Comparison of ENCODE assay signal across 11 cellular contexts in genomic region chr18:7958081-7958896, GRCh38.
DNase-seq lines count a peak whose midpoint lies in the region; ATAC-seq and TF ChIP-seq lines count a peak whose summit lies in the region.
"Had no signal": no experiment of that assay in that cellular context is flagged by ENCODE, and none has a peak within 500 bp of the region (broad histone marks: within the 10 kb centered on the region; RNA-seq: fewer than 3 reads in every experiment).

No MANE protein-coding gene starts in this region.

- H3K9me2 ChIP-seq in SK-N-SH: no peaks in the 10 kb centered on the region

- POLR2A ChIA-PET in SK-N-SH (lab: Yijun Ruan, JAX): no interaction called here

- H3K27ac ChIP-seq in ACC112 (ENCODE audit: low read depth, low read length) (peak overlapping the region; percentile 89), SK-N-SH (ENCODE audit: low read depth in 2 of 2, low read length in 1 of 2) (peak overlapping the region in 1 of 2 experiments; percentile 39; a peak in 1 of 4 replicates), fibroblast of lung (ENCODE audit: insufficient read depth, low read length) (peak overlapping the region; percentile 28)
- H3K27ac ChIP-seq: foreskin keratinocyte, suprapubic skin had no signal

- no peaks in the 10 kb centered on the region for H3F3A ChIP-seq in SK-N-SH (replicated peaks; ENCODE audit: insufficient read depth)

- TF ChIP-seq RAD21 in SK-N-SH (IDR thresholded peaks at IDR 0.05; ENCODE audit: low read length): no peak

- CTCF ChIA-PET in SK-N-SH (lab: Yijun Ruan, JAX): interaction anchor here (1.7 kb wide), 1 partner anchor 11 kb away, joined by 5 read pairs; no protein-coding TSS in a partner anchor

- TF ChIP-seq CTCF in SK-N-SH (IDR thresholded peaks at IDR 0.05): no peak
- no peak for TF ChIP-seq CTCF in fibroblast of lung (conservative IDR thresholded peaks at IDR 0.05 in 1 of 2, IDR thresholded peaks at IDR 0.05 in 1 of 2; ENCODE audit: low read depth in 1 of 2, low read length in 2 of 2)

- peaks cover 11% of the 10 kb centered on the region for H3K79me2 ChIP-seq in ACC112 (ENCODE audit: control insufficient read depth, insufficient read depth, low read length, unreplicated experiment)
- H3K79me2 ChIP-seq in SK-N-SH (ENCODE audit: insufficient read depth): no peaks in the 10 kb centered on the region
- no peaks in the 10 kb centered on the region for H3K79me2 ChIP-seq in fibroblast of lung (ENCODE audit: control insufficient read depth, insufficient read depth, low read length)

- no peak overlapping the region for H3K9ac ChIP-seq in SK-N-SH
- peak overlapping the region; percentile 13 for H3K9ac ChIP-seq in fibroblast of lung (ENCODE audit: insufficient read depth, low read length)

- DNase-seq in SK-N-SH (no peak), fibroblast of lung (ENCODE audit: low read depth in 2 of 2) (peak; percentile 20 to 35), NAMALWA (ENCODE audit: low spot score) (no peak), NCI-H524 (lab: John Stamatoyannopoulos, UW) (no peak), NOMO-1 (lab: John Stamatoyannopoulos, UW; ENCODE audit: unreplicated experiment in 2 of 2) (no peak)
- DNase-seq: foreskin keratinocyte, NCI-H345 had no signal

- TF ChIP-seq EP300 in SK-N-SH (IDR thresholded peaks at IDR 0.05; ENCODE audit: borderline replicate concordance in 1 of 2, low read depth in 1 of 2, low read length in 1 of 2): no peak

- H2AFZ ChIP-seq in ACC112 (ENCODE audit: low read length, unreplicated experiment) (peak overlapping the region; percentile 59), SK-N-SH (ENCODE audit: low read depth) (0 out of 2 replicates have a peak overlapping the region, but pooled peaks have one; percentile 39), fibroblast of lung (ENCODE audit: low read length) (peak overlapping the region; percentile 43)

- H3K4me3 ChIP-seq in ACC112 (ENCODE audit: low read depth, low read length) (peak overlapping the region; percentile 65), SK-N-SH (ENCODE audit: low read depth in 2 of 2, low read length in 1 of 2) (no peak overlapping the region; a peak in 1 of 4 replicates), fibroblast of lung (replicated peaks in 1 of 4; ENCODE audit: control extremely low read depth in 1 of 4, insufficient read depth in 1 of 4, low read depth in 3 of 4, low read length in 4 of 4) (peak overlapping the region; percentile 1 to 23 (median 12))
- H3K4me3 ChIP-seq: suprapubic skin had no signal

- H3K4me2 ChIP-seq in SK-N-SH (peak overlapping the region; percentile 57), fibroblast of lung (ENCODE audit: extremely low read depth, insufficient read depth, low read length) (peak overlapping the region; percentile 72)

- H3K36me3 ChIP-seq in ACC112 (ENCODE audit: insufficient read depth, low read length) (no peaks in the 10 kb centered on the region), SK-N-SH (replicated peaks in 1 of 2; ENCODE audit: control insufficient read depth in 1 of 2, insufficient read depth in 2 of 2, low read length in 1 of 2) (no peaks in the 10 kb centered on the region), fibroblast of lung (ENCODE audit: control insufficient read depth, insufficient read depth, low read length) (no peaks in the 10 kb centered on the region)
- H3K36me3 ChIP-seq: suprapubic skin had no signal

- H3K4me1 ChIP-seq in ACC112 (ENCODE audit: control insufficient read depth, insufficient read depth, low read length, unreplicated experiment) (peaks cover 41% of the 10 kb centered on the region), SK-N-SH (ENCODE audit: control insufficient read depth in 1 of 2, insufficient read depth in 2 of 2, low read depth in 1 of 2, low read length in 1 of 2) (peaks cover 0 to 15% of the 10 kb centered on the region in 2 experiments; a peak in 1 of 4 replicates), fibroblast of lung (ENCODE audit: control insufficient read depth, extremely low read depth, insufficient read depth, low read length) (peaks cover 2% of the 10 kb centered on the region)
- H3K4me1 ChIP-seq: suprapubic skin had no signal

- 53% methylated on average over 4 of the region's 4 CpGs for WGBS in SK-N-SH (ENCODE audit: low lambda C conversion rate)

- peak; percentile 52 for ATAC-seq in GM18868 (IDR thresholded peaks at IDR 0.05; ENCODE audit: unreplicated experiment)
- no peak for ATAC-seq in GM19397 (IDR thresholded peaks at IDR 0.05; ENCODE audit: unreplicated experiment)
- ATAC-seq: foreskin keratinocyte had no signal

- H3K9me3 ChIP-seq in SK-N-SH: no peaks in the 10 kb centered on the region
- H3K9me3 ChIP-seq in fibroblast of lung (ENCODE audit: control insufficient read depth, insufficient read depth, low read depth, low read length): no peaks in the 10 kb centered on the region
- H3K9me3 ChIP-seq: suprapubic skin had no signal

- H4K20me1 ChIP-seq in SK-N-SH (ENCODE audit: insufficient read depth): no peaks in the 10 kb centered on the region
- no peaks in the 10 kb centered on the region for H4K20me1 ChIP-seq in fibroblast of lung (ENCODE audit: control insufficient read depth, extremely low read depth, insufficient read depth, low read length)

- no peaks in the 10 kb centered on the region for H3K27me3 ChIP-seq in ACC112 (ENCODE audit: insufficient read depth, low read length)
- H3K27me3 ChIP-seq in SK-N-SH (ENCODE audit: insufficient read depth): no peaks in the 10 kb centered on the region
- H3K27me3 ChIP-seq in fibroblast of lung (ENCODE audit: control insufficient read depth, insufficient read depth, low read length): no peaks in the 10 kb centered on the region
- H3K27me3 ChIP-seq: foreskin keratinocyte, suprapubic skin had no signal

TF ChIP-seq in SK-N-SH, 30 proteins besides CTCF, POLR2A, EP300 and RAD21 (continues in another document):
- TF ChIP-seq, protein P1, sequence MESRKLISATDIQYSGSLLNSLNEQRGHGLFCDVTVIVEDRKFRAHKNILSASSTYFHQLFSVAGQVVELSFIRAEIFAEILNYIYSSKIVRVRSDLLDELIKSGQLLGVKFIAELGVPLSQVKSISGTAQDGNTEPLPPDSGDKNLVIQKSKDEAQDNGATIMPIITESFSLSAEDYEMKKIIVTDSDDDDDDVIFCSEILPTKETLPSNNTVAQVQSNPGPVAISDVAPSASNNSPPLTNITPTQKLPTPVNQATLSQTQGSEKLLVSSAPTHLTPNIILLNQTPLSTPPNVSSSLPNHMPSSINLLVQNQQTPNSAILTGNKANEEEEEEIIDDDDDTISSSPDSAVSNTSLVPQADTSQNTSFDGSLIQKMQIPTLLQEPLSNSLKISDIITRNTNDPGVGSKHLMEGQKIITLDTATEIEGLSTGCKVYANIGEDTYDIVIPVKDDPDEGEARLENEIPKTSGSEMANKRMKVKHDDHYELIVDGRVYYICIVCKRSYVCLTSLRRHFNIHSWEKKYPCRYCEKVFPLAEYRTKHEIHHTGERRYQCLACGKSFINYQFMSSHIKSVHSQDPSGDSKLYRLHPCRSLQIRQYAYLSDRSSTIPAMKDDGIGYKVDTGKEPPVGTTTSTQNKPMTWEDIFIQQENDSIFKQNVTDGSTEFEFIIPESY (IDR thresholded peaks at IDR 0.05; ENCODE audit: borderline replicate concordance, low read depth): no peak
- TF ChIP-seq JUND (IDR thresholded peaks at IDR 0.05) (no peak), MEF2A (IDR thresholded peaks at IDR 0.05; ENCODE audit: borderline replicate concordance, low read depth) (no peak), SMC3 (IDR thresholded peaks at IDR 0.05; ENCODE audit: low read depth, low read length) (no peak), PBX3 (IDR thresholded peaks at IDR 0.05) (no peak), TCF12 (IDR thresholded peaks at IDR 0.05) (no peak), REST (IDR thresholded peaks at IDR 0.05; ENCODE audit: low read depth, low read length) (no peak), MAX (IDR thresholded peaks at IDR 0.05; ENCODE audit: low read depth) (no peak)

Comparison
In these comparisons a context has a peak if more than half of its experiments do, and no peak if none do; other contexts are left out.
1. H3K4me3 ChIP-seq: peak in ACC112 (single experiment) and fibroblast of lung (4 of 4); none in SK-N-SH (0 of 2).
2. DNase-seq: peak in fibroblast of lung (2 of 2); none in SK-N-SH (single experiment), NAMALWA (single experiment), NCI-H524 (0 of 2) and NOMO-1 (0 of 2).
3. Peak in every context shown above with its lines, with median percentiles within 50 percentile points of each other: H2AFZ ChIP-seq.